Comparison of ENCODE assay signal across 15 cellular contexts in the genomic region with DNA sequence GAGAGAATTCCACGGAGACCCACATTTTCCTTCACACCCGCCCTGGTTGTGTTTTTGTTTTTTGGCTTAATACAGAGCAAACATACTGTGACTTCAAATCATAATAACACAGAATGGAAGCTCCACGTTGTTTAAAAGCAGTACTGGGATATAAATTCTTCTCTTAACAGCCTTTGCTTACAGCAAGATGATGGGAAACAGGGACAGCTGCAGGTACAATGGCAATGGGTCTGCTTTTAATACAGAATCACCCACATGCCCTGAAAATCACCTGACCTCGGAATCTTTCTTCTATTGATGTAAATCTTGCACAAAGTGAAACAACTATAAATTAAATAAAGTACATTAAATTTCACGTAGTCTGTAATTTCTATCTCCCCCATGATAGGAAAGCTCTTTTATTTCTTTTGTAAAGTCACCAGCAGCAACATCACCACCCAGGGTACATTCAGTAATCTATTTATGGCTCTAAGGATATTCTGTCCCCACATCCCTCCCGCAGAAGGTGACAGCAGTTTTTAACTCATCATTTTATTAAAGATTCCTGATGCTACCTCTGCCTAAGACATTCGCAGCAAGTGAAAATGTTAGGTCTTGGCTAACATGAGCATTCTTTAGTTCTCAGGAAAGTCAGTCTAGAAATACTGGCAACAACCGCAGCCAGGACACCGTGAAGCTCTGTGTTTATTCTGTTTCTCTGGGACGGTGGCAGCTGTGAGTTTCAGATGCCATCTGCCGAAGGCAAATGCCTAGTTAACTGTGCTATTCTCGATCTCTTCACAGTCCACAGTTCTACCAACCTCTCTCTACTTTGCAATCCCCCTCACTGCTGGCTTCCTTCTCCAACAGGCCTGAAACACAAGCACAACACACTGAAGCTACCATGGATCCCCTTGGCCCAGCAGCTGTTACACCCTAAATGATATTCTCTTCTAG.
DNase-seq lines count a peak whose midpoint lies in the region; ATAC-seq and TF ChIP-seq lines count a peak whose summit lies in the region.
"Had no signal": no experiment of that assay in that cellular context is flagged by ENCODE, and none has a peak within 500 bp of the region (broad histone marks: within the 10 kb centered on the region; RNA-seq: fewer than 3 reads in every experiment).

No MANE protein-coding gene starts in this region.

- no peaks in the 10 kb centered on the region for H3K27me3 ChIP-seq in right cardiac atrium (ENCODE audit: control insufficient read depth, insufficient read depth)
- H3K27me3 ChIP-seq: testis had no signal

- no peaks in the 10 kb centered on the region for H3K9me3 ChIP-seq in right cardiac atrium (ENCODE audit: control insufficient read depth, low read length)
- H3K9me3 ChIP-seq: A549, testis had no signal

- no peak for TF ChIP-seq POLR2A in lower leg skin (IDR thresholded peaks at IDR 0.05)

- intact Hi-C loops in right cardiac atrium (cut with DNase I): loop anchor here in 1 of 4 donors (10.0 kb wide), 1 partner anchor 85 kb away; no protein-coding TSS in a partner anchor
- intact Hi-C loops in lower leg skin (cut with DNase I; ENCODE audit: low total_unique reads): no loop called here

- peaks cover 22% of the 10 kb centered on the region for H3K4me1 Mint-ChIP-seq in chondrocyte (ENCODE audit: low read depth)

- H3K4me3 ChIP-seq in right cardiac atrium (ENCODE audit: low read length) (no peak overlapping the region), lower leg skin (ENCODE audit: low read depth, poor library complexity, severe bottlenecking) (no peak overlapping the region)
- H3K4me3 ChIP-seq: A549, testis had no signal

- H3K36me3 Mint-ChIP-seq in chondrocyte (ENCODE audit: low read depth): peaks cover 13% of the 10 kb centered on the region

- no peak for TF ChIP-seq CTCF in chondrocyte (IDR thresholded peaks at IDR 0.05)
- no peak for TF ChIP-seq CTCF in lower leg skin (IDR thresholded peaks at IDR 0.05)

- ATAC-seq in right cardiac atrium: peak; percentile 36 to 74
- ATAC-seq in GM18498 (IDR thresholded peaks at IDR 0.05; ENCODE audit: unreplicated experiment): no peak
- ATAC-seq: A549 had no signal

- no peaks in the 10 kb centered on the region for H3K4me1 ChIP-seq in right cardiac atrium (ENCODE audit: control insufficient read depth, insufficient read depth, low read length)
- H3K4me1 ChIP-seq: A549, testis had no signal

- no peak overlapping the region for H3K27ac Mint-ChIP-seq in chondrocyte (ENCODE audit: unreplicated experiment)

- no peaks in the 10 kb centered on the region for H3K9me3 Mint-ChIP-seq in chondrocyte (ENCODE audit: low read depth)

- no peak overlapping the region for H3K4me3 Mint-ChIP-seq in chondrocyte (ENCODE audit: unreplicated experiment)
- H3K4me3 Mint-ChIP-seq: naive B cell had no signal

- H3K27ac ChIP-seq in right cardiac atrium (ENCODE audit: low read length): peak overlapping the region; percentile 51
- H3K27ac ChIP-seq in substantia nigra (ENCODE audit: low read depth, low read length, poor library complexity, severe bottlenecking): peak overlapping the region; percentile 22
- H3K27ac ChIP-seq: A549, testis had no signal

- WGBS in right cardiac atrium: 60% methylated on average over 12 of the region's 12 CpGs
- WGBS in lower leg skin, 2 donors: 81 to 86% methylated on average over 12 of the region's 12 CpGs

- no peaks in the 10 kb centered on the region for H3K27me3 Mint-ChIP-seq in chondrocyte (ENCODE audit: low read depth)
- H3K27me3 Mint-ChIP-seq: naive B cell had no signal

- DNase-seq in NCI-H2081 (lab: John Stamatoyannopoulos, UW) (peak; percentile 21 to 57), NCI-H2081 treated with DMSO at 0.1 percent for 48 hours (lab: John Stamatoyannopoulos, UW) (no peak), RPMI8226 (peak; percentile 40), right cardiac atrium (no peak), substantia nigra (lab: John Stamatoyannopoulos, UW) (peak in 35 of 49 donors; percentile 3 to 65 (median 29)), chondrocyte (ENCODE audit: low spot score) (no peak), lower leg skin (ENCODE audit: low spot score in 2 of 2) (no peak)
- DNase-seq: activated T-cell treated with anti-CD3 and anti-CD28 coated beads for 4 hours; foreskin fibroblast; Karpas-422; naive B cell; stimulated activated CD4-positive, alpha-beta T cell treated with anti-CD3 and anti-CD28 coated beads, Interleukin-1b, Interleukin-23, amount 100 ng/mL, for 48 hours; testis had no signal

Comparison
In these comparisons a context has a peak if more than half of its experiments do, and no peak if none do; other contexts are left out.
1. DNase-seq: peak in NCI-H2081 (2 of 2), RPMI8226 (single experiment) and substantia nigra (35 of 49); none in NCI-H2081 treated with DMSO at 0.1 percent for 48 hours (single experiment), right cardiac atrium (0 of 3), chondrocyte (single experiment) and lower leg skin (0 of 2).